26 cellular contexts compared by ENCODE assay signal in genomic region chr3:3068358-3068881, GRCh38. TPM values are rescaled to one million over a fixed set of nuclear protein-coding genes. Genes with fewer than 3 reads are reported as not detected.
"Had no signal": no experiment of that assay in that cellular context is flagged by ENCODE, and none has a peak within 500 bp of the region (broad histone marks: within the 10 kb centered on the region; RNA-seq: fewer than 3 reads in every experiment).

No MANE protein-coding gene starts in this region.

- H3K4me1 ChIP-seq: adrenal gland, SJSA1 had no signal

- H3K36me3 ChIP-seq: adrenal gland, SJSA1 had no signal

- H3K9me3 ChIP-seq: adrenal gland, SJSA1 had no signal

- DNase-seq: activated CD4-positive, alpha-beta T cell treated with anti-CD3 and anti-CD28 coated beads for 48 hours; activated CD4-positive, alpha-beta T cell treated with anti-CD3 and anti-CD28 coated beads, Interleukin-2, amount 50 U/mL, for 4 hours; activated CD8-positive, alpha-beta memory T cell treated with anti-CD3 and anti-CD28 coated beads, Interleukin-2, amount 50 U/mL, for 48 hours; activated CD8-positive, alpha-beta T cell treated with anti-CD3 and anti-CD28 coated beads, Interleukin-2, amount 10 ng/mL, durations not matched to agents 7 days and 5 days; activated naive CD4-positive, alpha-beta T cell treated with anti-CD3 and anti-CD28 coated beads, Interleukin-2, amount 50 U/mL, for 16 hours; activated naive CD8-positive, alpha-beta T cell treated with anti-CD3 and anti-CD28 coated beads, Interleukin-2, amount 10 ng/mL, durations not matched to agents 7 days and 5 days; activated T-cell treated with anti-CD3 and anti-CD28 coated beads, Interleukin-2, amount 50 U/mL, for 1 hour; adrenal gland; anterior cingulate cortex; caudate nucleus; IMR-90; Kasumi-1; KBM-7; NCI-H1048; NCI-H1694; NCI-H2029 treated with DMSO at 0.1 percent for 48 hours; NCI-H510A treated with DMSO at 0.1 percent for 48 hours; RPMI8226; SHP77; SW 1271 had no signal

- H3K4me1 Mint-ChIP-seq: activated naive CD8-positive, alpha-beta T cell treated with anti-CD3 and anti-CD28 coated beads, Interleukin-2, amount 10 ng/mL, durations not matched to agents 7 days and 5 days had no signal

- H3K27me3 ChIP-seq: adrenal gland, SJSA1 had no signal

- H3K36me3 Mint-ChIP-seq: activated naive CD8-positive, alpha-beta T cell treated with anti-CD3 and anti-CD28 coated beads, Interleukin-2, amount 10 ng/mL, durations not matched to agents 7 days and 5 days had no signal

- ATAC-seq: activated CD4-positive, CD25-positive, alpha-beta regulatory T cell treated with anti-CD3 and anti-CD28 coated beads, Interleukin-2, amount 50 U/mL, for 24 hours; activated CD8-positive, alpha-beta T cell treated with anti-CD3 and anti-CD28 coated beads, Interleukin-2, amount 10 ng/mL, durations not matched to agents 7 days and 5 days; Panc1; SK-N-SH treated with all-trans-retinoic acid at 6 μM for 48 hours had no signal

- H3K4me3 Mint-ChIP-seq: activated CD8-positive, alpha-beta T cell treated with anti-CD3 and anti-CD28 coated beads, Interleukin-2, amount 10 ng/mL, durations not matched to agents 7 days and 5 days; activated naive CD8-positive, alpha-beta T cell treated with anti-CD3 and anti-CD28 coated beads, Interleukin-2, amount 10 ng/mL, durations not matched to agents 7 days and 5 days; T-helper 1 cell treated with Interleukin-12 subunit alpha and Interleukin-12 subunit beta and Interleukin-4 antibody, amounts not matched to agents 30 μg/mL and 1 μg/mL, for 36 hours had no signal

- H3K9me3 Mint-ChIP-seq: activated naive CD8-positive, alpha-beta T cell treated with anti-CD3 and anti-CD28 coated beads, Interleukin-2, amount 10 ng/mL, durations not matched to agents 7 days and 5 days; T-helper 1 cell treated with Interleukin-12 subunit alpha and Interleukin-12 subunit beta and Interleukin-4 antibody, amounts not matched to agents 30 μg/mL and 1 μg/mL, for 36 hours had no signal

- H3K27ac Mint-ChIP-seq: activated CD8-positive, alpha-beta T cell treated with anti-CD3 and anti-CD28 coated beads, Interleukin-2, amount 10 ng/mL, durations not matched to agents 7 days and 5 days; activated naive CD8-positive, alpha-beta T cell treated with anti-CD3 and anti-CD28 coated beads, Interleukin-2, amount 10 ng/mL, durations not matched to agents 7 days and 5 days; T-helper 1 cell treated with Interleukin-12 subunit alpha and Interleukin-12 subunit beta and Interleukin-4 antibody, amounts not matched to agents 30 μg/mL and 1 μg/mL, for 36 hours had no signal

- H3K27ac ChIP-seq: adrenal gland, SJSA1 had no signal

- H3K4me3 ChIP-seq: adrenal gland, SJSA1 had no signal

RNA-seq across cellular contexts. Expression of gene IL5RA, which starts 41.8 kb away (rescaled TPM):
- total RNA-seq: activated CD8-positive, alpha-beta T cell treated with anti-CD3 and anti-CD28 coated beads, Interleukin-2, amount 10 ng/mL, durations not matched to agents 7 days and 5 days; IMR-90; OCI-LY7; SJSA1 had no signal
